Comparison of ENCODE assay signal across 1 cellular context in genomic region chr1:246219508-246220030, GRCh38.
TF ChIP-seq lines count a peak whose summit lies in the region.

No MANE protein-coding gene starts in this region.

TF ChIP-seq in K562, 482 proteins besides CTCF, POLR2A, EP300 and RAD21 (continued from another document):
- no peak for TF ChIP-seq ZBTB12 (CRISPR knock-in tag; IDR thresholded peaks at IDR 0.05)
- TF ChIP-seq CREB3L1 (IDR thresholded peaks at IDR 0.05; ENCODE audit: borderline replicate concordance, low read depth) = no peak
- TF ChIP-seq SOX6 (IDR thresholded peaks at IDR 0.05) = no peak
- TF ChIP-seq KLF16 (IDR thresholded peaks at IDR 0.05) = no peak
- TF ChIP-seq ZNF408 (CRISPR knock-in tag; IDR thresholded peaks at IDR 0.05; ENCODE audit: low read depth) = no peak
- no peak for TF ChIP-seq ID3 (CRISPR knock-in tag; IDR thresholded peaks at IDR 0.05)
- TF ChIP-seq ID3 (tag; IDR thresholded peaks at IDR 0.05) = 0 out of 2 replicates have a peak, but pooled peaks have one; percentile 56
- no peak for TF ChIP-seq ZBTB17 (CRISPR knock-in tag; IDR thresholded peaks at IDR 0.05)
- TF ChIP-seq ZNF639 (CRISPR knock-in tag; conservative IDR thresholded peaks at IDR 0.05 in 1 of 2, IDR thresholded peaks at IDR 0.05 in 1 of 2) = no peak
- no peak for TF ChIP-seq NEUROD1 (IDR thresholded peaks at IDR 0.05; ENCODE audit: borderline replicate concordance, low read depth, low read length, partially characterized antibody)
- no peak for TF ChIP-seq ZNF280B (CRISPR knock-in tag; IDR thresholded peaks at IDR 0.05)
- no peak for TF ChIP-seq ILK (tag; IDR thresholded peaks at IDR 0.05; ENCODE audit: borderline replicate concordance, low read depth)
- no peak for TF ChIP-seq E2F8 (IDR thresholded peaks at IDR 0.05; ENCODE audit: low read depth, partially characterized antibody)
- TF ChIP-seq TAF1 (IDR thresholded peaks at IDR 0.05; ENCODE audit: control insufficient read depth, extremely low read depth, insufficient read depth, low read length, severe bottlenecking) = no peak
